Comparison of ENCODE assay signal across 26 cellular contexts in genomic region chr18:9941108-9941507, GRCh38. TPM values are rescaled to one million over a fixed set of nuclear protein-coding genes. Genes with fewer than 3 reads are reported as not detected.
"Had no signal": no experiment of that assay in that cellular context is flagged by ENCODE, and none has a peak within 500 bp of the region (broad histone marks: within the 10 kb centered on the region; RNA-seq: fewer than 3 reads in every experiment).

No MANE protein-coding gene starts in this region.

- H3K4me1 Mint-ChIP-seq: activated B cell treated with CpG ODN at 0.5 μM for 24 hours had no signal

- H3K27me3 Mint-ChIP-seq: activated B cell treated with CpG ODN at 0.5 μM for 24 hours; activated CD4-positive, alpha-beta memory T cell treated with anti-CD3 and anti-CD28 coated beads for 36 hours; activated CD4-positive, alpha-beta T cell treated with anti-CD3 and anti-CD28 coated beads, Interleukin-2, amount 10 ng/mL, durations not matched to agents 7 days and 5 days; activated naive CD8-positive, alpha-beta T cell; brain; T-cell had no signal

- DNase-seq: activated B cell treated with CpG ODN at 0.5 μM for 24 hours; activated CD4-positive, alpha-beta memory T cell treated with anti-CD3 and anti-CD28 coated beads for 36 hours; activated CD4-positive, alpha-beta T cell treated with anti-CD3 and anti-CD28 coated beads for 1 hour; activated CD4-positive, alpha-beta T cell treated with anti-CD3 and anti-CD28 coated beads, Interleukin-2, amount 10 ng/mL, durations not matched to agents 7 days and 5 days; activated CD8-positive, alpha-beta memory T cell treated with anti-CD3 and anti-CD28 coated beads for 24 hours; activated gamma-delta T cell; activated naive CD4-positive, alpha-beta T cell treated with anti-CD3 and anti-CD28 coated beads for 36 hours; activated T-cell treated with anti-CD3 and anti-CD28 coated beads, Interleukin-2, amount 50 U/mL, for 4 hours; Kasumi-1; KBM-7; NCI-H1105 treated with DMSO at 0.1 percent for 48 hours; NCI-H1436 treated with DMSO at 0.1 percent for 48 hours; NCI-H1930; NCI-H345; NCI-H510A; NCI-H526 treated with DMSO at 0.1 percent for 48 hours; OCI-M1; RPMI8226; T-cell; T-helper 2 cell; T1000 had no signal

- H3K9me3 Mint-ChIP-seq: activated B cell treated with CpG ODN at 0.5 μM for 24 hours; activated CD4-positive, alpha-beta memory T cell treated with anti-CD3 and anti-CD28 coated beads for 36 hours; activated CD4-positive, alpha-beta T cell treated with anti-CD3 and anti-CD28 coated beads, Interleukin-2, amount 10 ng/mL, durations not matched to agents 7 days and 5 days; activated naive CD4-positive, alpha-beta T cell treated with anti-CD3 and anti-CD28 coated beads for 36 hours; activated T-cell treated with anti-CD3 and anti-CD28 coated beads, Interleukin-2, amount 50 U/mL, for 4 hours; brain; T-cell had no signal

- ATAC-seq: activated T-cell treated with anti-CD3 and anti-CD28 coated beads, Interleukin-2, amount 50 U/mL, for 4 hours; Panc1; Right ventricle myocardium inferior; T-cell had no signal

- H3K27ac Mint-ChIP-seq: activated B cell treated with CpG ODN at 0.5 μM for 24 hours; activated CD4-positive, alpha-beta memory T cell treated with anti-CD3 and anti-CD28 coated beads for 36 hours; activated CD4-positive, alpha-beta T cell treated with anti-CD3 and anti-CD28 coated beads, Interleukin-2, amount 10 ng/mL, durations not matched to agents 7 days and 5 days; activated naive CD4-positive, alpha-beta T cell treated with anti-CD3 and anti-CD28 coated beads for 36 hours; T-cell had no signal

- H3K4me3 Mint-ChIP-seq: activated B cell treated with CpG ODN at 0.5 μM for 24 hours; activated CD4-positive, alpha-beta memory T cell treated with anti-CD3 and anti-CD28 coated beads for 36 hours; activated CD4-positive, alpha-beta T cell treated with anti-CD3 and anti-CD28 coated beads, Interleukin-2, amount 10 ng/mL, durations not matched to agents 7 days and 5 days; activated naive CD4-positive, alpha-beta T cell treated with anti-CD3 and anti-CD28 coated beads for 36 hours; activated naive CD8-positive, alpha-beta T cell; activated T-cell treated with anti-CD3 and anti-CD28 coated beads, Interleukin-2, amount 50 U/mL, for 4 hours; brain; T-cell had no signal

- H3K4me3 ChIP-seq: SK-N-MC had no signal

RNA-seq across cellular contexts. Expression of gene TXNDC2, which starts 55.3 kb away (rescaled TPM):
- total RNA-seq: activated CD4-positive, alpha-beta memory T cell treated with anti-CD3 and anti-CD28 coated beads for 36 hours; activated CD4-positive, alpha-beta T cell treated with anti-CD3 and anti-CD28 coated beads, Interleukin-2, amount 10 ng/mL, durations not matched to agents 7 days and 5 days; activated naive CD4-positive, alpha-beta T cell treated with anti-CD3 and anti-CD28 coated beads for 36 hours; activated T-cell treated with anti-CD3 and anti-CD28 coated beads, Interleukin-2, amount 50 U/mL, for 4 hours; Right ventricle myocardium inferior; T-cell had no signal
